ENCODE assay signal across 8 cellular contexts in the genomic region with DNA sequence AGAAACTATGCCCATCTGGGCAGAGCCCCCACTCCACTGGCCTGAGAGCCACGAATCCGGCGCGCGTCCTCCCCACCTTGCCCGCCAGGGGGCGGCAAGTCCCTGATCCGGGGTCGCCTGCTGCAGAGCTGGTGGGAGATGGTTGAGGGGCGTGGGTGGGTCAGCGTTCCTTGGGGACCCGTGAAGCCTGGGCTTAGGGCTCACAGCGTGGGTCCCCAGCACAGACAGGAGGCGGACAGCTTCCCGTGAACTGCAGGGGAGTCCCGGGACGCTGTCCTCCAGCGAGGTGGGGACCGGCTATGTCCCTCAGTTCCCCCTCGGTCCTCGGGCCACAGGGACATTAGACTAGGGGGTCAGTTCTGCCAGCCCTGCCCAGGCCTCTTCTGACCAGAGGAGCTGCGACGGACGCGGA. TPM values are rescaled to one million over a fixed set of nuclear protein-coding genes. Genes with fewer than 3 reads are reported as not detected.
DNase-seq lines count a peak whose midpoint lies in the region; ATAC-seq and TF ChIP-seq lines count a peak whose summit lies in the region.

No MANE protein-coding gene starts in this region.

- no peak for TF ChIP-seq POLR2A in suprapubic skin (IDR thresholded peaks at IDR 0.05)

- H3K27me3 ChIP-seq in neuron (ENCODE audit: insufficient read depth, low read length) (no peaks in the 10 kb centered on the region), suprapubic skin (no peaks in the 10 kb centered on the region)

- no peak for TF ChIP-seq EP300 in suprapubic skin (IDR thresholded peaks at IDR 0.05)

- H3K36me3 ChIP-seq in neuron (ENCODE audit: insufficient read depth, low read length) = peaks cover 16% of the 10 kb centered on the region
- no peaks in the 10 kb centered on the region for H3K36me3 ChIP-seq in suprapubic skin

- no CpG with 5 or more reads among the region's 25 CpGs for WGBS in suprapubic skin

- ATAC-seq in GM21526 (IDR thresholded peaks at IDR 0.05; ENCODE audit: low FRiP score, unreplicated experiment) = peak; percentile 65

- TF ChIP-seq CTCF in suprapubic skin (IDR thresholded peaks at IDR 0.05) = peak; percentile 71 to 93

- peak overlapping the region; percentile 94 for H3K27ac ChIP-seq in suprapubic skin

- peak overlapping the region; percentile 94 for H3K4me3 ChIP-seq in neuron (ENCODE audit: low read length)
- peak overlapping the region; percentile 69 for H3K4me3 ChIP-seq in suprapubic skin

- H3K4me1 ChIP-seq in neuron (ENCODE audit: insufficient read depth, low read length) (peaks cover 16% of the 10 kb centered on the region), suprapubic skin (peaks cover 25% of the 10 kb centered on the region)

- DNase-seq in DMS79 (lab: John Stamatoyannopoulos, UW) = peak; percentile 32
- DNase-seq in HuH-7.5 (ENCODE audit: low spot score) = peak; percentile 89
- DNase-seq in RPMI7951 (ENCODE audit: low read depth) = peak; percentile 62
- DNase-seq in activated gamma-delta T cell treated with anti-CD3 and anti-CD28 coated beads, Interleukin-2, amount 50 U/mL, for 16 hours (ENCODE audit: low read depth) = peak; percentile 73
- peak; percentile 76 for DNase-seq in foreskin melanocyte
- peak in 1 of 2 donors; percentile 85 for DNase-seq in suprapubic skin (ENCODE audit: low spot score in 2 of 2)

- peak overlapping the region; percentile 88 for H2AFZ ChIP-seq in neuron (ENCODE audit: low read depth, low read length)

- no peaks in the 10 kb centered on the region for H3K9me3 ChIP-seq in neuron (ENCODE audit: low read length)
- no peaks in the 10 kb centered on the region for H3K9me3 ChIP-seq in suprapubic skin

RNA-seq across cellular contexts. Expression of gene POP7, which starts 0.6 kb away (rescaled TPM):
- total RNA-seq in RPMI7951 (2014; rRNA removed; shearing (Covaris generic)) = 79.5 and 91.4 TPM in 2 replicates
- 10 to 100 TPM; 39.4 to 55.8 (median 47.6) TPM for total RNA-seq in suprapubic skin

RNA-seq across cellular contexts. Expression of gene GIGYF1, which starts 11.3 kb away (rescaled TPM):
- total RNA-seq in RPMI7951 (2014; rRNA removed; shearing (Covaris generic)) = 4.8 and 5.3 TPM in 2 replicates
- 10 to 100 TPM; 29.0 to 91.6 (median 40.7) TPM for total RNA-seq in suprapubic skin

RNA-seq across cellular contexts. Expression of gene EPO, which starts 14.9 kb away (rescaled TPM):
- not detected in 2 replicates for total RNA-seq in RPMI7951 (2014; rRNA removed; shearing (Covaris generic))
- under 1 TPM in 1 of 4 donors, not detected in 3; 0.97 TPM for total RNA-seq in suprapubic skin

RNA-seq across cellular contexts. Expression of gene ZAN, which starts 28.0 kb away (rescaled TPM):
- total RNA-seq in RPMI7951 (2014; rRNA removed; shearing (Covaris generic)) = not detected in 2 replicates
- under 1 TPM; 0.08 to 0.42 (median 0.20) TPM for total RNA-seq in suprapubic skin

RNA-seq across cellular contexts. Expression of gene GNB2, which starts 31.8 kb away (rescaled TPM):
- 89.4 and 125 TPM in 2 replicates for total RNA-seq in RPMI7951 (2014; rRNA removed; shearing (Covaris generic))
- 100 to 1,000 TPM; 228 to 311 (median 300) TPM for total RNA-seq in suprapubic skin
